In the genomic region with DNA sequence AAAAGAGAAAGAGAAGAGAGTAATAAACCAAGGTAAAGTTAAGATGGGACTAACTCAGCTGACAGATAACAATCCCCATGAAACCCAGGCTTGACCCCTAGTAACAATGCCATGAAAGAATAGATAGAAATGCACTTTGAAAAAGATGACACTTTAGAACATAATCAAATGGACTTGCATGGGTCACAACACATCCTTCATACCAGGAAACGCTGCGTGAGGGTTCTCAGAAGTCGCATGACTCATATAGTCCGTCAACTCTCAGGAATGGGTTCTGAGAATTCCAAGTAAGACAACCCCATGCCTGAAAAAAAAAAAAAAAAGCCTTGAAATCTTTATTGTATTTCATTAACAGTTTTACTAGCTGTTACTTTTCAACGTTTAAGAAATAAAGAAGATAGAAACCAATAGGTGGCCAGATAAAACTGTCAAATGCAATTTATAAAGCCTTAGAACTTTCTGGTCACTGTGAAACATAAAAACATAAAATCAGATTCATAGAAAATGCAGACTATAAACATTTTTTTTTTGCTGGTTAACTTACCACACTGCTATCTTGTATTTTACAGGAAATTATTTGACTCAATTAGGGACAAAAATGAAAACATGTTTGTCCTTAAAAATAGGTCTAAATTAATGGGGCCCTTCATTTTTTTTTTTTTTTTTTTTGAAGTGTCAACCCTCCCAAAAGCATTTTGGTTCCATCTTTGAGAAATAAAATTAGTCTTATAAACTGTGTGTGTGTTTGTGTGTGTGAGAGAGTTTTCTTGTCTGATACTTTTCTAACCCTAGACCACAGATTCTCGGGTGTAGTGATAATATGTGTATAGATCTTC, we compare ENCODE assay signal across 1 cellular context.
TF ChIP-seq lines count a peak whose summit lies in the region.

No MANE protein-coding gene starts in this region.

TF ChIP-seq in K562, 482 proteins besides CTCF, POLR2A, EP300 and RAD21 (continued from another document and continues in another):
- TF ChIP-seq, protein P1, sequence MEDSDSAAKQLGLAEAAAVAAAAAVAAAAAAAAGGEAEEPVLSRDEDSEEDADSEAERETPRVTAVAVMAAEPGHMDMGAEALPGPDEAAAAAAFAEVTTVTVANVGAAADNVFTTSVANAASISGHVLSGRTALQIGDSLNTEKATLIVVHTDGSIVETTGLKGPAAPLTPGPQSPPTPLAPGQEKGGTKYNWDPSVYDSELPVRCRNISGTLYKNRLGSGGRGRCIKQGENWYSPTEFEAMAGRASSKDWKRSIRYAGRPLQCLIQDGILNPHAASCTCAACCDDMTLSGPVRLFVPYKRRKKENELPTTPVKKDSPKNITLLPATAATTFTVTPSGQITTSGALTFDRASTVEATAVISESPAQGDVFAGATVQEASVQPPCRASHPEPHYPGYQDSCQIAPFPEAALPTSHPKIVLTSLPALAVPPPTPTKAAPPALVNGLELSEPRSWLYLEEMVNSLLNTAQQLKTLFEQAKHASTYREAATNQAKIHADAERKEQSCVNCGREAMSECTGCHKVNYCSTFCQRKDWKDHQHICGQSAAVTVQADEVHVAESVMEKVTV (CRISPR knock-in tag; IDR thresholded peaks at IDR 0.05) = no peak
- TF ChIP-seq RAD51 (IDR thresholded peaks at IDR 0.05; ENCODE audit: borderline replicate concordance, low read depth) = no peak; the same call in 1 of the 2 replicates
- no peak for TF ChIP-seq DDX20 (tag; IDR thresholded peaks at IDR 0.05; ENCODE audit: low read depth)
- no peak for TF ChIP-seq ZNF354B (CRISPR knock-in tag; IDR thresholded peaks at IDR 0.05)
- TF ChIP-seq MYC (IDR thresholded peaks at IDR 0.05; ENCODE audit: low read depth, low read length) = 0 out of 2 replicates have a peak, but pooled peaks have one; percentile 34
- TF ChIP-seq MYC (CRISPR knock-in tag; IDR thresholded peaks at IDR 0.05; ENCODE audit: borderline replicate concordance, low read depth) = no peak
- no peak for TF ChIP-seq ZNF23 (CRISPR knock-in tag; IDR thresholded peaks at IDR 0.05)
- peak; percentile 86 for TF ChIP-seq TAF9B (IDR thresholded peaks at IDR 0.05; ENCODE audit: partially characterized antibody)
- TF ChIP-seq RBFOX2 (IDR thresholded peaks at IDR 0.05; ENCODE audit: low read depth, low read length) = no peak
- TF ChIP-seq, protein P2, sequence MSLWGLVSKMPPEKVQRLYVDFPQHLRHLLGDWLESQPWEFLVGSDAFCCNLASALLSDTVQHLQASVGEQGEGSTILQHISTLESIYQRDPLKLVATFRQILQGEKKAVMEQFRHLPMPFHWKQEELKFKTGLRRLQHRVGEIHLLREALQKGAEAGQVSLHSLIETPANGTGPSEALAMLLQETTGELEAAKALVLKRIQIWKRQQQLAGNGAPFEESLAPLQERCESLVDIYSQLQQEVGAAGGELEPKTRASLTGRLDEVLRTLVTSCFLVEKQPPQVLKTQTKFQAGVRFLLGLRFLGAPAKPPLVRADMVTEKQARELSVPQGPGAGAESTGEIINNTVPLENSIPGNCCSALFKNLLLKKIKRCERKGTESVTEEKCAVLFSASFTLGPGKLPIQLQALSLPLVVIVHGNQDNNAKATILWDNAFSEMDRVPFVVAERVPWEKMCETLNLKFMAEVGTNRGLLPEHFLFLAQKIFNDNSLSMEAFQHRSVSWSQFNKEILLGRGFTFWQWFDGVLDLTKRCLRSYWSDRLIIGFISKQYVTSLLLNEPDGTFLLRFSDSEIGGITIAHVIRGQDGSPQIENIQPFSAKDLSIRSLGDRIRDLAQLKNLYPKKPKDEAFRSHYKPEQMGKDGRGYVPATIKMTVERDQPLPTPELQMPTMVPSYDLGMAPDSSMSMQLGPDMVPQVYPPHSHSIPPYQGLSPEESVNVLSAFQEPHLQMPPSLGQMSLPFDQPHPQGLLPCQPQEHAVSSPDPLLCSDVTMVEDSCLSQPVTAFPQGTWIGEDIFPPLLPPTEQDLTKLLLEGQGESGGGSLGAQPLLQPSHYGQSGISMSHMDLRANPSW (CRISPR knock-in tag; IDR thresholded peaks at IDR 0.05) = no peak
- TF ChIP-seq NR2C1 (IDR thresholded peaks at IDR 0.05) = peak; percentile 41
- no peak for TF ChIP-seq NR2C1 (tag; IDR thresholded peaks at IDR 0.05)
- TF ChIP-seq, protein P3, sequence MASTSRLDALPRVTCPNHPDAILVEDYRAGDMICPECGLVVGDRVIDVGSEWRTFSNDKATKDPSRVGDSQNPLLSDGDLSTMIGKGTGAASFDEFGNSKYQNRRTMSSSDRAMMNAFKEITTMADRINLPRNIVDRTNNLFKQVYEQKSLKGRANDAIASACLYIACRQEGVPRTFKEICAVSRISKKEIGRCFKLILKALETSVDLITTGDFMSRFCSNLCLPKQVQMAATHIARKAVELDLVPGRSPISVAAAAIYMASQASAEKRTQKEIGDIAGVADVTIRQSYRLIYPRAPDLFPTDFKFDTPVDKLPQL (IDR thresholded peaks at IDR 0.05; ENCODE audit: extremely low read depth, insufficient read length) = no peak
- TF ChIP-seq ZNF197 (CRISPR knock-in tag; IDR thresholded peaks at IDR 0.05; ENCODE audit: low read depth) = no peak
- TF ChIP-seq HNRNPL (IDR thresholded peaks at IDR 0.05; ENCODE audit: low read depth, low read length) = no peak
- peak; percentile 32 to 38; a peak in 3 of 4 replicates for TF ChIP-seq FOXK2 (conservative IDR thresholded peaks at IDR 0.05 in 1 of 2, IDR thresholded peaks at IDR 0.05 in 1 of 2; ENCODE audit: low read depth in 2 of 2)
- no peak for TF ChIP-seq ATF1 (CRISPR knock-in tag; IDR thresholded peaks at IDR 0.05)
- TF ChIP-seq ATF1 (tag; IDR thresholded peaks at IDR 0.05) = peak; percentile 60; the same call in 1 of the 2 replicates
- no peak for TF ChIP-seq TCF3 (CRISPR knock-in tag; IDR thresholded peaks at IDR 0.05)
- TF ChIP-seq ZNF76 (CRISPR knock-in tag; IDR thresholded peaks at IDR 0.05; ENCODE audit: borderline replicate concordance) = no peak
- peak; percentile 99 for TF ChIP-seq JUND (IDR thresholded peaks at IDR 0.05; ENCODE audit: borderline replicate concordance, low read depth, low read length)
- peak; percentile 97; the same call in 2 of the 3 replicates for TF ChIP-seq JUND (tag; IDR thresholded peaks at IDR 0.05; ENCODE audit: borderline replicate concordance, low read depth, low read length)
- TF ChIP-seq GTF2E2 (tag; IDR thresholded peaks at IDR 0.05) = no peak
- TF ChIP-seq SIRT6 (IDR thresholded peaks at IDR 0.05; ENCODE audit: low read depth, low read length) = no peak
- no peak for TF ChIP-seq ZBTB17 (CRISPR knock-in tag; IDR thresholded peaks at IDR 0.05)
- no peak for TF ChIP-seq MTA2 (IDR thresholded peaks at IDR 0.05; ENCODE audit: low read depth)
- no peak for TF ChIP-seq TARDBP (IDR thresholded peaks at IDR 0.05)
- TF ChIP-seq STAT5B (CRISPR knock-in tag; IDR thresholded peaks at IDR 0.05) = no peak
- TF ChIP-seq L3MBTL2 (IDR thresholded peaks at IDR 0.05) = peak; percentile 32; the same call in 1 of the 2 replicates
- TF ChIP-seq, protein P4, sequence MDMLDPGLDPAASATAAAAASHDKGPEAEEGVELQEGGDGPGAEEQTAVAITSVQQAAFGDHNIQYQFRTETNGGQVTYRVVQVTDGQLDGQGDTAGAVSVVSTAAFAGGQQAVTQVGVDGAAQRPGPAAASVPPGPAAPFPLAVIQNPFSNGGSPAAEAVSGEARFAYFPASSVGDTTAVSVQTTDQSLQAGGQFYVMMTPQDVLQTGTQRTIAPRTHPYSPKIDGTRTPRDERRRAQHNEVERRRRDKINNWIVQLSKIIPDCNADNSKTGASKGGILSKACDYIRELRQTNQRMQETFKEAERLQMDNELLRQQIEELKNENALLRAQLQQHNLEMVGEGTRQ (CRISPR knock-in tag; IDR thresholded peaks at IDR 0.05) = no peak
- no peak for TF ChIP-seq NONO (IDR thresholded peaks at IDR 0.05; ENCODE audit: low read depth in 2 of 2, low read length in 1 of 2)
- peak; percentile 45 for TF ChIP-seq POLR2B (IDR thresholded peaks at IDR 0.05; ENCODE audit: low read depth, partially characterized antibody)
- 0 out of 2 replicates have a peak, but pooled peaks have one; percentile 36 for TF ChIP-seq GATAD2A (IDR thresholded peaks at IDR 0.05)
- no peak for TF ChIP-seq SP2 (IDR thresholded peaks at IDR 0.05; ENCODE audit: extremely low read depth, low read depth, low read length, poor library complexity, severe bottlenecking)
- no peak for TF ChIP-seq ESRRB (CRISPR knock-in tag; IDR thresholded peaks at IDR 0.05; ENCODE audit: borderline replicate concordance)
- peak; percentile 36 to 64; a peak in 2 of 4 replicates for TF ChIP-seq TRIM24 (IDR thresholded peaks at IDR 0.05)
- TF ChIP-seq BDP1 (IDR thresholded peaks at IDR 0.05; ENCODE audit: insufficient read depth, insufficient read length) = no peak
- TF ChIP-seq ZFP1 (CRISPR knock-in tag; IDR thresholded peaks at IDR 0.05) = no peak
- TF ChIP-seq ADNP (tag; IDR thresholded peaks at IDR 0.05) = no peak
- TF ChIP-seq, protein P5, sequence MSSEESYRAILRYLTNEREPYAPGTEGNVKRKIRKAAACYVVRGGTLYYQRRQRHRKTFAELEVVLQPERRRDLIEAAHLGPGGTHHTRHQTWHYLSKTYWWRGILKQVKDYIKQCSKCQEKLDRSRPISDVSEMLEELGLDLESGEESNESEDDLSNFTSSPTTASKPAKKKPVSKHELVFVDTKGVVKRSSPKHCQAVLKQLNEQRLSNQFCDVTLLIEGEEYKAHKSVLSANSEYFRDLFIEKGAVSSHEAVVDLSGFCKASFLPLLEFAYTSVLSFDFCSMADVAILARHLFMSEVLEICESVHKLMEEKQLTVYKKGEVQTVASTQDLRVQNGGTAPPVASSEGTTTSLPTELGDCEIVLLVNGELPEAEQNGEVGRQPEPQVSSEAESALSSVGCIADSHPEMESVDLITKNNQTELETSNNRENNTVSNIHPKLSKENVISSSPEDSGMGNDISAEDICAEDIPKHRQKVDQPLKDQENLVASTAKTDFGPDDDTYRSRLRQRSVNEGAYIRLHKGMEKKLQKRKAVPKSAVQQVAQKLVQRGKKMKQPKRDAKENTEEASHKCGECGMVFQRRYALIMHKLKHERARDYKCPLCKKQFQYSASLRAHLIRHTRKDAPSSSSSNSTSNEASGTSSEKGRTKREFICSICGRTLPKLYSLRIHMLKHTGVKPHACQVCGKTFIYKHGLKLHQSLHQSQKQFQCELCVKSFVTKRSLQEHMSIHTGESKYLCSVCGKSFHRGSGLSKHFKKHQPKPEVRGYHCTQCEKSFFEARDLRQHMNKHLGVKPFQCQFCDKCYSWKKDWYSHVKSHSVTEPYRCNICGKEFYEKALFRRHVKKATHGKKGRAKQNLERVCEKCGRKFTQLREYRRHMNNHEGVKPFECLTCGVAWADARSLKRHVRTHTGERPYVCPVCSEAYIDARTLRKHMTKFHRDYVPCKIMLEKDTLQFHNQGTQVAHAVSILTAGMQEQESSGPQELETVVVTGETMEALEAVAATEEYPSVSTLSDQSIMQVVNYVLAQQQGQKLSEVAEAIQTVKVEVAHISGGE (CRISPR knock-in tag; IDR thresholded peaks at IDR 0.05) = no peak
- TF ChIP-seq HNRNPLL (IDR thresholded peaks at IDR 0.05; ENCODE audit: low read depth, low read length, poor library complexity, severe bottlenecking) = no peak
- TF ChIP-seq, protein P6, sequence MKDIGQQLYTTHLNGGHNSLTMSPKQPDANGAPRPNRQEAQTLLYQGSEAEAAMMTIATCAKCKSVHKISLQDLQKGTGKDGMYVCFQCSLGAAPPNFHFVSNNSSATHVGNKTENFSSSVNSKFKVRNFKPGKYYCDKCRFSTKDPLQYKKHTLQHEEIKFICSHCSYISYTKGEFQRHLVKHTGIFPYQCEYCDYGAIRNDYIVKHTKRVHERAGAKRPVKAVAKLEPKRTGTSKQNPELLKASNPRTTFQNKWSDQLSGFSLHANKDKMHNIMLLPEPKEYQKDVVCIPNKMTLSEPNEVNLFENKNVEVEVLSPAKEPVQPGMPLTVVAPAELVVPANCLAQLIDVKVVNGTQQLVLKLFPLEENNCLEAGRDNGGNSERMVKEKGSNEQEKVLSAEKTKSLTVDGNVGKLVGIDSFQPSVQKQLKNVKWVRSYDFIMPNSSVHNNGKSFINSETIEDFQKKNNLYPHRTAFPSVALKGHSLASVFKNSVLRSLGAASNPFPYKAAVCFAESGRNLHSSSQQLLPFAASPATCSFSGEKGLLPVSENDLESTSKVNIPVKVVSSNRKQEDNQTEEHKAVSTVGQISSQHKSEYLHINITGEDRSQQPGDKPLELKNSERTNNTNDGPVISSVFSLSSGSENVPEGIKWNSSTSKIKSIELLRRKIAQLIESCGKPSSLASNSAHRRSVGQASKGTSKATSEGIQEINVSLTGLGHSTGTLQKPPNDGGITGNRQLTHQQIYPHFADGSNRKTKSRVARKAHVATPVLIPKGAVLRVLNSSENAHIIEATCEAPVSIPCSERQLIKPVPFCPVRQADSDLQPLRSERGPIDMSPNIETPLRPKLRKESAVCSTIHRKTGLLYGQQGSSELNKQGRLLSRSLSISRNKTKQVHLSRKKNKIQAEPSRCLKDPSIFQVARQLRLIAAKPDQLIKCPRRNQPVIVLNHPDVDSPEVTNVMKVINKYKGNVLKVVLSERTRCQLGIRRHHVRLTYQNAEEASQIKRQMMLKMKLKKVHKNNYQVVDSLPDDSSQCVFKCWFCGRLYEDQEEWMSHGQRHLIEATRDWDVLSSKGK (CRISPR knock-in tag; IDR thresholded peaks at IDR 0.05) = no peak
- TF ChIP-seq, protein P7, sequence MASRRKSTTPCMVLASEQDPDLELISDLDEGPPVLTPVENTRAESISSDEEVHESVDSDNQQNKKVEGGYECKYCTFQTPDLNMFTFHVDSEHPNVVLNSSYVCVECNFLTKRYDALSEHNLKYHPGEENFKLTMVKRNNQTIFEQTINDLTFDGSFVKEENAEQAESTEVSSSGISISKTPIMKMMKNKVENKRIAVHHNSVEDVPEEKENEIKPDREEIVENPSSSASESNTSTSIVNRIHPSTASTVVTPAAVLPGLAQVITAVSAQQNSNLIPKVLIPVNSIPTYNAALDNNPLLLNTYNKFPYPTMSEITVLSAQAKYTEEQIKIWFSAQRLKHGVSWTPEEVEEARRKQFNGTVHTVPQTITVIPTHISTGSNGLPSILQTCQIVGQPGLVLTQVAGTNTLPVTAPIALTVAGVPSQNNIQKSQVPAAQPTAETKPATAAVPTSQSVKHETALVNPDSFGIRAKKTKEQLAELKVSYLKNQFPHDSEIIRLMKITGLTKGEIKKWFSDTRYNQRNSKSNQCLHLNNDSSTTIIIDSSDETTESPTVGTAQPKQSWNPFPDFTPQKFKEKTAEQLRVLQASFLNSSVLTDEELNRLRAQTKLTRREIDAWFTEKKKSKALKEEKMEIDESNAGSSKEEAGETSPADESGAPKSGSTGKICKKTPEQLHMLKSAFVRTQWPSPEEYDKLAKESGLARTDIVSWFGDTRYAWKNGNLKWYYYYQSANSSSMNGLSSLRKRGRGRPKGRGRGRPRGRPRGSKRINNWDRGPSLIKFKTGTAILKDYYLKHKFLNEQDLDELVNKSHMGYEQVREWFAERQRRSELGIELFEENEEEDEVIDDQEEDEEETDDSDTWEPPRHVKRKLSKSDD (conservative IDR thresholded peaks at IDR 0.05; ENCODE audit: low read length) = no peak
- TF ChIP-seq CBX5 (IDR thresholded peaks at IDR 0.05; ENCODE audit: borderline replicate concordance, low read depth) = no peak
- peak; percentile 41 for TF ChIP-seq TBP (optimal IDR thresholded peaks at IDR 0.05; ENCODE audit: low read depth, low read length)
- no peak for TF ChIP-seq ESRRA (IDR thresholded peaks at IDR 0.05; ENCODE audit: borderline replicate concordance, low read depth)
- TF ChIP-seq MEIS2 (IDR thresholded peaks at IDR 0.05; ENCODE audit: partially characterized antibody) = peak; percentile 58
